Comparison of ENCODE assay signal across 11 cellular contexts in the genomic region with DNA sequence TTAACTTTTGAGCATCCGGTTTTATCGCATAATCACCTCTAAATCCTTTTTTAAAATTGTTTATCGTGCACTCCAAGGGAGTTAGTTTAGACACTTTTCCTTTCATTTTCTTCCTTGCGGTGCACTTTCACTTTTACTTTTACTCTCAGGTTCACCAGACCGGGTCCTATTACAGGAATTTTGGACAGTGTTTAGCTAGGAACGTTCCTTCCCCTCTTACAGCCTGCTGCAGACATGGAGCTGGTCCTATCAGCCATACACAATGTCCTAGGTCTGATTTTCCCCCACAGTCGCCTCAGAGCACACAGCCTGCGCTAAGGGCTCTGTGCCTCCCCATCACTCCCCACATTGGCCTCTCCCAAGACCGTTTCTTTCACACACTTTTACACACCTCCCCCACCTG.
DNase-seq lines count a peak whose midpoint lies in the region; ATAC-seq, FAIRE-seq and TF ChIP-seq lines count a peak whose summit lies in the region.
"Had no signal": no experiment of that assay in that cellular context is flagged by ENCODE, and none has a peak within 500 bp of the region (broad histone marks: within the 10 kb centered on the region; RNA-seq: fewer than 3 reads in every experiment).

No MANE protein-coding gene starts in this region.

- H3K4me1 ChIP-seq in stomach, result peaks cover 0 to 5% (median 0%) of the 10 kb centered on the region in 4 donors

- no peak for TF ChIP-seq POLR2A in stomach (IDR thresholded peaks at IDR 0.05)
- no peak for TF ChIP-seq POLR2A in GM12892 (IDR thresholded peaks at IDR 0.05; ENCODE audit: low read depth, low read length)

- WGBS in stomach, 5 donors, result 62 to 68% (median 66%) methylated on average over 9 of the region's 9 CpGs

- no peak for DNase-seq in activated T-cell treated with anti-CD3 and anti-CD28 coated beads, Interleukin-2, amount 50 U/mL, for 4 hours
- DNase-seq in activated T-cell treated with anti-CD3 and anti-CD28 coated beads, Interleukin-2, amount 50 U/mL, for 1 hour, result no peak
- DNase-seq in activated naive CD8-positive, alpha-beta T cell treated with anti-CD3 and anti-CD28 coated beads, Interleukin-2, amount 10 ng/mL, durations not matched to agents 7 days and 5 days, result no peak
- no peak for DNase-seq in stomach
- no peak for DNase-seq in stimulated activated CD8-positive, alpha-beta memory T cell treated with anti-CD3 and anti-CD28 coated beads, Interleukin-4, amount 100 ng/mL, for 48 hours
- DNase-seq in brain microvascular endothelial cell, result no peak
- DNase-seq in GM12892 (ENCODE audit: insufficient read length), result no peak
- DNase-seq: central memory CD4-positive, alpha-beta T cell; retina had no signal

- H3K27ac ChIP-seq in stomach (no peak overlapping the region), brain microvascular endothelial cell (no peak overlapping the region)

- intact Hi-C loops in stomach (cut with DNase I; ENCODE audit: low total_unique reads), result no loop called here

- in situ Hi-C loops in brain microvascular endothelial cell (cut with HindIII; ENCODE audit: low pct_ligation_motif_present, low sequenced_read_pairs), result no loop called here

- H3K9me3 Mint-ChIP-seq in activated T-cell treated with anti-CD3 and anti-CD28 coated beads, Interleukin-2, amount 50 U/mL, for 4 hours, result no peaks in the 10 kb centered on the region
- no peaks in the 10 kb centered on the region for H3K9me3 Mint-ChIP-seq in IgD-negative memory B cell
- no peaks in the 10 kb centered on the region for H3K9me3 Mint-ChIP-seq in activated naive CD8-positive, alpha-beta T cell treated with anti-CD3 and anti-CD28 coated beads, Interleukin-2, amount 10 ng/mL, durations not matched to agents 7 days and 5 days

- no peaks in the 10 kb centered on the region for H3K36me3 Mint-ChIP-seq in activated T-cell treated with anti-CD3 and anti-CD28 coated beads, Interleukin-2, amount 50 U/mL, for 4 hours (ENCODE audit: insufficient read depth)
- H3K36me3 Mint-ChIP-seq in IgD-negative memory B cell, result no peaks in the 10 kb centered on the region
- H3K36me3 Mint-ChIP-seq in activated naive CD8-positive, alpha-beta T cell treated with anti-CD3 and anti-CD28 coated beads, Interleukin-2, amount 10 ng/mL, durations not matched to agents 7 days and 5 days, result no peaks in the 10 kb centered on the region

- H3K4me1 Mint-ChIP-seq in activated T-cell treated with anti-CD3 and anti-CD28 coated beads, Interleukin-2, amount 50 U/mL, for 4 hours (ENCODE audit: low read depth), result peaks cover 18% of the 10 kb centered on the region
- peaks cover 12 to 22% (median 15%) of the 10 kb centered on the region in 3 donors for H3K4me1 Mint-ChIP-seq in IgD-negative memory B cell
- peaks cover 15% of the 10 kb centered on the region for H3K4me1 Mint-ChIP-seq in activated naive CD8-positive, alpha-beta T cell treated with anti-CD3 and anti-CD28 coated beads, Interleukin-2, amount 10 ng/mL, durations not matched to agents 7 days and 5 days

- no peaks in the 10 kb centered on the region for H3K27me3 Mint-ChIP-seq in activated T-cell treated with anti-CD3 and anti-CD28 coated beads, Interleukin-2, amount 50 U/mL, for 4 hours (ENCODE audit: low read depth)
- H3K27me3 Mint-ChIP-seq in IgD-negative memory B cell, result peaks cover 18% of the 10 kb centered on the region
- peaks cover 15% of the 10 kb centered on the region for H3K27me3 Mint-ChIP-seq in activated naive CD8-positive, alpha-beta T cell treated with anti-CD3 and anti-CD28 coated beads, Interleukin-2, amount 10 ng/mL, durations not matched to agents 7 days and 5 days

- peak in 1 of 2 donors; percentile 30 for ATAC-seq in activated T-cell treated with anti-CD3 and anti-CD28 coated beads, Interleukin-2, amount 50 U/mL, for 4 hours
- peak; percentile 60 for ATAC-seq in activated naive CD8-positive, alpha-beta T cell treated with anti-CD3 and anti-CD28 coated beads, Interleukin-2, amount 10 ng/mL, durations not matched to agents 7 days and 5 days (ENCODE audit: low read depth)

- no peaks in the 10 kb centered on the region for H3K9me3 ChIP-seq in stomach

- H3K36me3 ChIP-seq in stomach (no peaks in the 10 kb centered on the region), brain microvascular endothelial cell (replicated peaks) (no peaks in the 10 kb centered on the region)

- peak overlapping the region in 1 of 3 donors; percentile 52 for H3K27ac Mint-ChIP-seq in IgD-negative memory B cell
- peak overlapping the region; percentile 90 for H3K27ac Mint-ChIP-seq in activated naive CD8-positive, alpha-beta T cell treated with anti-CD3 and anti-CD28 coated beads, Interleukin-2, amount 10 ng/mL, durations not matched to agents 7 days and 5 days

- POLR2A ChIA-PET in activated naive CD8-positive, alpha-beta T cell treated with anti-CD3 and anti-CD28 coated beads, Interleukin-2, amount 10 ng/mL, durations not matched to agents 7 days and 5 days (lab: Charles Lee), result no interaction called here

- H3K4me3 ChIP-seq in stomach (peak overlapping the region in 3 of 4 donors; percentile 5 to 26 (median 9)), brain microvascular endothelial cell (ENCODE audit: low read depth, low read length) (no peak overlapping the region)

- no peak for TF ChIP-seq EP300 in stomach (IDR thresholded peaks at IDR 0.05)

- peaks cover 0 to 22% (median 0%) of the 10 kb centered on the region in 3 donors for H3K27me3 ChIP-seq in stomach
- no peaks in the 10 kb centered on the region for H3K27me3 ChIP-seq in brain microvascular endothelial cell (replicated peaks)

- H3K4me3 Mint-ChIP-seq in activated T-cell treated with anti-CD3 and anti-CD28 coated beads, Interleukin-2, amount 50 U/mL, for 4 hours, result peak overlapping the region; percentile 62
- peak overlapping the region; percentile 25 to 93 (median 80) for H3K4me3 Mint-ChIP-seq in IgD-negative memory B cell
- peak overlapping the region; percentile 75 for H3K4me3 Mint-ChIP-seq in activated naive CD8-positive, alpha-beta T cell treated with anti-CD3 and anti-CD28 coated beads, Interleukin-2, amount 10 ng/mL, durations not matched to agents 7 days and 5 days

- TF ChIP-seq CTCF in stomach (IDR thresholded peaks at IDR 0.05) (no peak), brain microvascular endothelial cell (IDR thresholded peaks at IDR 0.05; ENCODE audit: low read depth, low read length, missing control alignments) (no peak)

- FAIRE-seq in GM12892 (lab: Jason Lieb, UNC), result no peak
- FAIRE-seq: keratinocyte had no signal
